8 cellular contexts compared by ENCODE assay signal in the genomic region with DNA sequence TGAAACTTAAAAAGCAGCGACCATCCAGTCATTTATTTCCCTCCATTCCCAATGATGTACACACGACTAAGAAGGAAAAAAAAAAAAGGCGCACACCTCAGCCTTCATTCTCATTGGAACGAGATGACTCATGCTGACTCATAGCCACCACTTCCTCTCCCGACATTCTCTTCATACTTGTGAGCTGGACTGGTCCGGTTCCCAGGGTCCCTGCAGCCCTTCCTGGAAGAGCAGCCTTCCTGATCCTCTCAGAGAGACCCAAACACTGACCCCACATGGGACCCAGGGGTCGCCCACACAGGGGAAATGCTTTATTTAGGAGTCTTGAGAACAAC.
DNase-seq lines count a peak whose midpoint lies in the region; ATAC-seq and TF ChIP-seq lines count a peak whose summit lies in the region.
"Not testable (repeated sequence)": the region's sequence is repeated elsewhere in the genome, so short reads cannot be mapped to it uniquely, and the experiment has no call there.

No MANE protein-coding gene starts in this region.

- not testable (repeated sequence) for H3F3A ChIP-seq in GM23338 (replicated peaks; ENCODE audit: low read depth); SU-DHL-6 (ENCODE audit: insufficient read depth)

- not testable (repeated sequence) for DNase-seq in GM23338 (ENCODE audit: low spot score); astrocyte of the spinal cord (ENCODE audit: low read depth, low spot score); Right ventricle myocardium inferior (ENCODE audit: missing footprints); type B pancreatic cell (ENCODE audit: extremely low spot score, unreplicated experiment)

- not testable (repeated sequence) for H3K27me3 ChIP-seq in GM23338 (ENCODE audit: insufficient read depth); SU-DHL-6 (ENCODE audit: low read length)

- H3K9ac ChIP-seq in SU-DHL-6 (ENCODE audit: low read length) = not testable (repeated sequence)

- H3K27ac ChIP-seq in GM23338 (ENCODE audit: low read depth); SU-DHL-6 (ENCODE audit: low read depth, low read length): not testable (repeated sequence)

- not testable (repeated sequence) for H3K36me3 ChIP-seq in GM23338 (ENCODE audit: insufficient read depth); SU-DHL-6 (ENCODE audit: low read length)

- H2AFZ ChIP-seq in GM23338; SU-DHL-6 (ENCODE audit: low read depth, low read length, severe bottlenecking): not testable (repeated sequence)

- not testable (repeated sequence) for TF ChIP-seq CTCF in GM23338 (conservative IDR thresholded peaks at IDR 0.05; ENCODE audit: low read depth in 2 of 2); SU-DHL-6 (IDR thresholded peaks at IDR 0.05; ENCODE audit: insufficient read depth, low read length, poor library complexity, severe bottlenecking); astrocyte of the spinal cord (IDR thresholded peaks at IDR 0.05; ENCODE audit: low read depth, low read length); nephron (IDR thresholded peaks at IDR 0.05; ENCODE audit: unreplicated experiment in 3 of 3); type B pancreatic cell (conservative IDR thresholded peaks at IDR 0.05)

- H3K9me2 ChIP-seq in GM23338 (ENCODE audit: insufficient read depth); SU-DHL-6 (replicated peaks; ENCODE audit: insufficient read depth, low read length): not testable (repeated sequence)

- H3K79me2 ChIP-seq in GM23338 (replicated peaks; ENCODE audit: insufficient read depth); SU-DHL-6 (ENCODE audit: insufficient read depth, low read length): not testable (repeated sequence)

- not testable (repeated sequence) for H3K4me1 ChIP-seq in GM23338 (ENCODE audit: insufficient read depth)

- peak; percentile 62 for ATAC-seq in GM18502 (IDR thresholded peaks at IDR 0.05; ENCODE audit: poor library complexity, unreplicated experiment)
- peak; percentile 92 for ATAC-seq in GM23338
- ATAC-seq in HG03354 (IDR thresholded peaks at IDR 0.05; ENCODE audit: poor library complexity, severe bottlenecking, unreplicated experiment) = peak; percentile 56
- peak; percentile 84 for ATAC-seq in Right ventricle myocardium inferior

- H3K4me3 ChIP-seq in GM23338; SU-DHL-6 (ENCODE audit: insufficient read depth, low read length, poor library complexity, severe bottlenecking): not testable (repeated sequence)
- H3K4me3 ChIP-seq in astrocyte of the spinal cord (ENCODE audit: low read depth, low read length) = peak overlapping the region; percentile 50

- not testable (repeated sequence) for H3K27ac Mint-ChIP-seq in GM23338
- H3K27ac Mint-ChIP-seq in nephron = peak overlapping the region; percentile 58 to 72 (median 64)
- H3K27ac Mint-ChIP-seq in type B pancreatic cell = peak overlapping the region; percentile 79

- H3K4me1 Mint-ChIP-seq in GM23338; type B pancreatic cell (ENCODE audit: unreplicated experiment): not testable (repeated sequence)
- H3K4me1 Mint-ChIP-seq in nephron = peaks cover 16% of the 10 kb centered on the region

- not testable (repeated sequence) for H3K36me3 Mint-ChIP-seq in GM23338 (ENCODE audit: low read depth); nephron (ENCODE audit: low read depth); type B pancreatic cell

- not testable (repeated sequence) for H3K4me2 ChIP-seq in GM23338
- peak overlapping the region; percentile 50 for H3K4me2 ChIP-seq in SU-DHL-6 (ENCODE audit: low read depth, low read length, poor library complexity, severe bottlenecking)

- not testable (repeated sequence) for H3K27me3 Mint-ChIP-seq in GM23338 (ENCODE audit: insufficient read depth, low read depth, poor library complexity); nephron (ENCODE audit: low read depth); type B pancreatic cell

- not testable (repeated sequence) for H3K9me3 Mint-ChIP-seq in GM23338, nephron, type B pancreatic cell

- not testable (repeated sequence) for H4K20me1 ChIP-seq in GM23338 (replicated peaks; ENCODE audit: insufficient read depth); SU-DHL-6 (ENCODE audit: low read depth, low read length)

- in situ Hi-C loops in astrocyte of the spinal cord (cut with HindIII; ENCODE audit: low sequenced_read_pairs) = not testable (repeated sequence)

- intact Hi-C loops in Right ventricle myocardium inferior (cut with DNase I) = not testable (repeated sequence)

- H3K9me3 ChIP-seq in SU-DHL-6 (ENCODE audit: insufficient read depth, low read length) = not testable (repeated sequence)

- not testable (repeated sequence) for H3K4me3 Mint-ChIP-seq in GM23338
- H3K4me3 Mint-ChIP-seq in nephron (peak overlapping the region in 1 of 3 experiments; percentile 45), type B pancreatic cell (peak overlapping the region; percentile 47)
